Comparison of ENCODE assay signal across 10 cellular contexts in genomic region chr6:106117579-106117978, GRCh38. TPM values are rescaled to one million over a fixed set of nuclear protein-coding genes. Genes with fewer than 3 reads are reported as not detected.
DNase-seq lines count a peak whose midpoint lies in the region; ATAC-seq and TF ChIP-seq lines count a peak whose summit lies in the region.
"Had no signal": no experiment of that assay in that cellular context is flagged by ENCODE, and none has a peak within 500 bp of the region (broad histone marks: within the 10 kb centered on the region; RNA-seq: fewer than 3 reads in every experiment).

No MANE protein-coding gene starts in this region.

- peak overlapping the region; percentile 56 for H3K4me3 Mint-ChIP-seq in activated naive CD4-positive, alpha-beta T cell treated with anti-CD3 and anti-CD28 coated beads, Interleukin-2, amount 50 U/mL, for 24 hours

- ATAC-seq in GM19467 (IDR thresholded peaks at IDR 0.05; ENCODE audit: unreplicated experiment), result no peak

- H3K36me3 ChIP-seq in OCI-LY3 (replicated peaks; ENCODE audit: low read depth, low read length), result no peaks in the 10 kb centered on the region
- H3K36me3 ChIP-seq in testis (ENCODE audit: low read depth, missing control alignments), result no peaks in the 10 kb centered on the region
- H3K36me3 ChIP-seq: tibial nerve had no signal

- H3K4me3 ChIP-seq in OCI-LY3 (ENCODE audit: low read length) (no peak overlapping the region), testis (no peak overlapping the region)
- H3K4me3 ChIP-seq: tibial nerve had no signal

- 75 to 81% methylated on average over 6 of the region's 6 CpGs for WGBS in testis, 2 donors

- intact Hi-C loops in testis (cut with DNase I; ENCODE audit: low total_unique reads), result no loop called here

- H3K4me1 ChIP-seq in OCI-LY3 (ENCODE audit: low read length) (peaks cover 76% of the 10 kb centered on the region), testis (no peaks in the 10 kb centered on the region)

- peak overlapping the region; percentile 52 for H3K4me2 ChIP-seq in OCI-LY3 (ENCODE audit: low read length)

- no peaks in the 10 kb centered on the region for H3K36me3 Mint-ChIP-seq in activated naive CD4-positive, alpha-beta T cell treated with anti-CD3 and anti-CD28 coated beads, Interleukin-2, amount 50 U/mL, for 24 hours

- H3K9me3 Mint-ChIP-seq in activated naive CD4-positive, alpha-beta T cell treated with anti-CD3 and anti-CD28 coated beads, Interleukin-2, amount 50 U/mL, for 24 hours, result no peaks in the 10 kb centered on the region

- H2AFZ ChIP-seq in OCI-LY3 (ENCODE audit: low read depth, low read length), result peak overlapping the region; percentile 2; the same call in 1 of the 2 replicates

- H3K4me1 Mint-ChIP-seq in activated naive CD4-positive, alpha-beta T cell treated with anti-CD3 and anti-CD28 coated beads, Interleukin-2, amount 50 U/mL, for 24 hours, result peaks cover 60% of the 10 kb centered on the region

- TF ChIP-seq CTCF in OCI-LY3 (IDR thresholded peaks at IDR 0.05; ENCODE audit: low read depth, low read length) (no peak), testis (IDR thresholded peaks at IDR 0.05) (no peak)

- no peaks in the 10 kb centered on the region for H4K20me1 ChIP-seq in OCI-LY3 (ENCODE audit: insufficient read depth, low read length)

- H3K79me2 ChIP-seq in OCI-LY3 (ENCODE audit: low read length), result no peaks in the 10 kb centered on the region

- DNase-seq in stimulated activated CD8-positive, alpha-beta memory T cell treated with anti-CD3 and anti-CD28 coated beads, Interleukin-12 subunit alpha, Interleukin-12 subunit beta, amount 100 ng/mL, for 1 hour (ENCODE audit: low read depth), result peak; percentile 45
- DNase-seq in stimulated activated CD8-positive, alpha-beta memory T cell treated with anti-CD3 and anti-CD28 coated beads, Interleukin-4, amount 100 ng/mL, for 48 hours, result no peak
- no peak for DNase-seq in AG08395 (ENCODE audit: low spot score)
- no peak for DNase-seq in testis
- no peak for DNase-seq in ecto neural progenitor cell (ENCODE audit: low spot score)
- DNase-seq: GOT3 had no signal

- H3K27me3 Mint-ChIP-seq in activated naive CD4-positive, alpha-beta T cell treated with anti-CD3 and anti-CD28 coated beads, Interleukin-2, amount 50 U/mL, for 24 hours, result no peaks in the 10 kb centered on the region

- TF ChIP-seq POLR2A in testis (IDR thresholded peaks at IDR 0.05), result no peak

- H3K27me3 ChIP-seq in OCI-LY3 (ENCODE audit: low read depth, low read length) (no peaks in the 10 kb centered on the region), testis (no peaks in the 10 kb centered on the region)
- H3K27me3 ChIP-seq: tibial nerve had no signal

- peak overlapping the region; percentile 36; the same call in 1 of the 2 replicates for H3K9ac ChIP-seq in OCI-LY3 (ENCODE audit: low read length)

- H3K27ac ChIP-seq in OCI-LY3 (ENCODE audit: low read length) (peak overlapping the region; percentile 70), testis (no peak overlapping the region)
- H3K27ac ChIP-seq: tibial nerve had no signal

- peaks cover 5% of the 10 kb centered on the region; the same call in 1 of the 2 replicates for H3K9me3 ChIP-seq in OCI-LY3 (ENCODE audit: insufficient read depth, low read length)
- no peaks in the 10 kb centered on the region for H3K9me3 ChIP-seq in testis
- H3K9me3 ChIP-seq: tibial nerve had no signal

- H3K27ac Mint-ChIP-seq in activated naive CD4-positive, alpha-beta T cell treated with anti-CD3 and anti-CD28 coated beads, Interleukin-2, amount 50 U/mL, for 24 hours, result peak overlapping the region; percentile 38

RNA-seq across cellular contexts. Expression of gene PRDM1, which starts 31.4 kb away (rescaled TPM):
- 1 to 10 TPM; 3.5 to 4.1 TPM for total RNA-seq in testis
- 3.3 TPM for polyA plus RNA-seq in testis (ENCODE audit: insufficient read depth, low read depth, low replicate concordance)
